1 cellular context compared by ENCODE assay signal in genomic region chr17:1627987-1628855, GRCh38.
A peak's percentile ranks its signal among the peaks of the same experiment; 100 is the strongest.
TF ChIP-seq lines count a peak whose summit lies in the region.

SLC43A2 (minus strand) TSS chr17:1628834; CDS start chr17:1627874, 960 bp downstream.

TF ChIP-seq in HepG2, 621 proteins besides CTCF, POLR2A, EP300 and RAD21 (continued from another document and continues in another):
- TF ChIP-seq ZNF512 (CRISPR knock-in tag; IDR thresholded peaks at IDR 0.05) (no peak), ZNF775 (CRISPR knock-in tag; IDR thresholded peaks at IDR 0.05; ENCODE audit: borderline replicate concordance) (no peak), ZNF207 (IDR thresholded peaks at IDR 0.05; ENCODE audit: borderline replicate concordance) (no peak), NCOA1 (CRISPR knock-in tag; IDR thresholded peaks at IDR 0.05) (no peak), ZNF143 (CRISPR knock-in tag; IDR thresholded peaks at IDR 0.05) (no peak), FOXP4 (CRISPR knock-in tag; IDR thresholded peaks at IDR 0.05) (no peak), ZNF639 (CRISPR knock-in tag; conservative IDR thresholded peaks at IDR 0.05) (0 out of 2 replicates have a peak, but pooled peaks have one; percentile 32), ATF4 (CRISPR knock-in tag; IDR thresholded peaks at IDR 0.05) (no peak), ISX (CRISPR knock-in tag; conservative IDR thresholded peaks at IDR 0.05) (no peak; the same call in 1 of the 2 replicates), TEAD2 (CRISPR knock-in tag; IDR thresholded peaks at IDR 0.05) (no peak), THAP8 (CRISPR knock-in tag; IDR thresholded peaks at IDR 0.05; ENCODE audit: borderline replicate concordance) (no peak), ZBTB34 (CRISPR knock-in tag; IDR thresholded peaks at IDR 0.05) (no peak), ZNF20 (CRISPR knock-in tag; IDR thresholded peaks at IDR 0.05) (peak; percentile 50; the same call in 1 of the 2 replicates), FOXO1 (CRISPR knock-in tag; IDR thresholded peaks at IDR 0.05) (no peak), ZNF18 (CRISPR knock-in tag; IDR thresholded peaks at IDR 0.05; ENCODE audit: insufficient replicate concordance) (no peak), ATRX (CRISPR knock-in tag; IDR thresholded peaks at IDR 0.05; ENCODE audit: borderline replicate concordance) (no peak), PRDM10 (CRISPR knock-in tag; IDR thresholded peaks at IDR 0.05; ENCODE audit: low read depth) (no peak), ZNF713 (CRISPR knock-in tag; IDR thresholded peaks at IDR 0.05) (no peak), ZBTB37 (CRISPR knock-in tag; IDR thresholded peaks at IDR 0.05) (no peak), ZNF569 (CRISPR knock-in tag; IDR thresholded peaks at IDR 0.05; ENCODE audit: borderline replicate concordance) (no peak), ZNF709 (CRISPR knock-in tag; IDR thresholded peaks at IDR 0.05) (no peak), NFE2L2 (IDR thresholded peaks at IDR 0.05; ENCODE audit: low read length) (no peak), YEATS2 (CRISPR knock-in tag; IDR thresholded peaks at IDR 0.05; ENCODE audit: borderline replicate concordance) (0 out of 2 replicates have a peak, but pooled peaks have one; percentile 11), CEBPG (CRISPR knock-in tag; IDR thresholded peaks at IDR 0.05) (no peak), ARID2 (CRISPR knock-in tag; IDR thresholded peaks at IDR 0.05; ENCODE audit: borderline replicate concordance) (peak; percentile 69; the same call in 1 of the 2 replicates), KDM1A (CRISPR knock-in tag; IDR thresholded peaks at IDR 0.05) (no peak), ZFYVE20 (CRISPR knock-in tag; IDR thresholded peaks at IDR 0.05; ENCODE audit: borderline replicate concordance, low read depth) (no peak), STAT6 (CRISPR knock-in tag; IDR thresholded peaks at IDR 0.05; ENCODE audit: borderline replicate concordance) (no peak), ZBTB38 (CRISPR knock-in tag; IDR thresholded peaks at IDR 0.05) (no peak), ZNF784 (CRISPR knock-in tag; IDR thresholded peaks at IDR 0.05; ENCODE audit: borderline replicate concordance) (peak; percentile 60; the same call in 1 of the 2 replicates), IKZF1 (IDR thresholded peaks at IDR 0.05) (no peak), HNRNPK (IDR thresholded peaks at IDR 0.05; ENCODE audit: low read depth, low read length, poor library complexity, severe bottlenecking) (no peak), NFE2 (CRISPR knock-in tag; IDR thresholded peaks at IDR 0.05) (no peak), HMGXB4 (CRISPR knock-in tag; IDR thresholded peaks at IDR 0.05; ENCODE audit: borderline replicate concordance in 1 of 2, low read depth in 1 of 2) (peak in 1 of 2 experiments; percentile 51; a peak in 1 of 4 replicates)
